ENCODE assay signal across 1 cellular context in genomic region chr1:99749948-99750347, GRCh38.
TF ChIP-seq lines count a peak whose summit lies in the region.

No MANE protein-coding gene starts in this region.

TF ChIP-seq in GM12878, 131 proteins besides CTCF, POLR2A, EP300 and RAD21 (continued from another document):
- TF ChIP-seq ZBTB11 (CRISPR knock-in tag; IDR thresholded peaks at IDR 0.05) (no peak), ZBTB40 (IDR thresholded peaks at IDR 0.05; ENCODE audit: borderline replicate concordance) (no peak), BCLAF1 (IDR thresholded peaks at IDR 0.05) (no peak), SKIL (IDR thresholded peaks at IDR 0.05; ENCODE audit: low read depth, poor library complexity, severe bottlenecking) (peak; percentile 57), HDGF (IDR thresholded peaks at IDR 0.05) (no peak), TBL1XR1 (IDR thresholded peaks at IDR 0.05; ENCODE audit: low read depth, low read length) (no peak), SREBF1 (IDR thresholded peaks at IDR 0.05; ENCODE audit: low read length) (no peak), RFX5 (IDR thresholded peaks at IDR 0.05; ENCODE audit: low read depth, low read length) (no peak), SRF (IDR thresholded peaks at IDR 0.05; ENCODE audit: low read depth in 2 of 2, low read length in 2 of 2) (no peak), ASH2L (IDR thresholded peaks at IDR 0.05; ENCODE audit: borderline replicate concordance, low read depth) (no peak), TARDBP (IDR thresholded peaks at IDR 0.05; ENCODE audit: borderline replicate concordance) (no peak), E2F8 (IDR thresholded peaks at IDR 0.05; ENCODE audit: low read depth, partially characterized antibody) (no peak), ZNF274 (IDR thresholded peaks at IDR 0.05; ENCODE audit: insufficient read depth, insufficient read length) (no peak), ZBED1 (IDR thresholded peaks at IDR 0.05; ENCODE audit: borderline replicate concordance) (no peak), HCFC1 (IDR thresholded peaks at IDR 0.05; ENCODE audit: low read length) (no peak), TCF7 (IDR thresholded peaks at IDR 0.05; ENCODE audit: borderline replicate concordance) (no peak), ZSCAN29 (IDR thresholded peaks at IDR 0.05) (no peak), ETV6 (conservative IDR thresholded peaks at IDR 0.05 in 1 of 2, IDR thresholded peaks at IDR 0.05 in 1 of 2; ENCODE audit: borderline replicate concordance in 1 of 2, low read depth in 1 of 2) (no peak), POU2F2 (IDR thresholded peaks at IDR 0.05; ENCODE audit: borderline replicate concordance, low read depth, low read length) (no peak), CBX3 (IDR thresholded peaks at IDR 0.05; ENCODE audit: borderline replicate concordance, low read depth) (no peak), ZNF687 (IDR thresholded peaks at IDR 0.05) (peak; percentile 40; the same call in 1 of the 2 replicates), MXI1 (IDR thresholded peaks at IDR 0.05; ENCODE audit: low read depth, low read length) (no peak), HDAC2 (IDR thresholded peaks at IDR 0.05) (no peak), GABPA (IDR thresholded peaks at IDR 0.05; ENCODE audit: low read depth) (no peak), RCOR1 (conservative IDR thresholded peaks at IDR 0.05; ENCODE audit: low read depth, low read length) (no peak), FOXM1 (IDR thresholded peaks at IDR 0.05; ENCODE audit: low read depth, low read length) (peak; percentile 48; the same call in 1 of the 2 replicates), ZNF384 (IDR thresholded peaks at IDR 0.05; ENCODE audit: borderline replicate concordance, low read depth, low read length) (no peak), ZBTB33 (IDR thresholded peaks at IDR 0.05) (no peak), RBBP5 (conservative IDR thresholded peaks at IDR 0.05) (no peak), POLR2AphosphoS2 (IDR thresholded peaks at IDR 0.05; ENCODE audit: low read depth, low read length) (no peak), SIN3A (IDR thresholded peaks at IDR 0.05; ENCODE audit: low read depth, low read length) (no peak), TCF12 (IDR thresholded peaks at IDR 0.05; ENCODE audit: low read depth, low read length) (no peak), NFYA (IDR thresholded peaks at IDR 0.05; ENCODE audit: borderline replicate concordance, low read depth, low read length) (no peak), USF1 (IDR thresholded peaks at IDR 0.05; ENCODE audit: borderline replicate concordance, extremely low read length, insufficient read depth, low read depth, low read length) (no peak), SMARCA5 (IDR thresholded peaks at IDR 0.05) (0 out of 2 replicates have a peak, but pooled peaks have one; percentile 62)
